9 cellular contexts compared by ENCODE assay signal in genomic region chr9:124045076-124045829, GRCh38. TPM values are rescaled to one million over a fixed set of nuclear protein-coding genes. Genes with fewer than 3 reads are reported as not detected.
DNase-seq lines count a peak whose midpoint lies in the region; ATAC-seq and TF ChIP-seq lines count a peak whose summit lies in the region.
"Had no signal": no experiment of that assay in that cellular context is flagged by ENCODE, and none has a peak within 500 bp of the region (broad histone marks: within the 10 kb centered on the region; RNA-seq: fewer than 3 reads in every experiment).

No MANE protein-coding gene starts in this region.

- H3K36me3 ChIP-seq in right atrium auricular region = no peaks in the 10 kb centered on the region

- no peak for TF ChIP-seq CTCF in HL-60 (IDR thresholded peaks at IDR 0.05; ENCODE audit: insufficient read depth, low read length)
- no peak for TF ChIP-seq CTCF in WI38 (IDR thresholded peaks at IDR 0.05; ENCODE audit: low read depth, low read length)
- TF ChIP-seq CTCF in right atrium auricular region (IDR thresholded peaks at IDR 0.05) = no peak

- peak overlapping the region; percentile 22; the same call in 1 of the 2 replicates for H3K4me3 ChIP-seq in HL-60 (replicated peaks; ENCODE audit: insufficient read depth, low read length)
- peak overlapping the region; percentile 24 for H3K4me3 ChIP-seq in WI38 (ENCODE audit: low read depth, low read length)
- H3K4me3 ChIP-seq in right atrium auricular region = peak overlapping the region; percentile 41 to 57
- H3K4me3 ChIP-seq in skin epidermis = peak overlapping the region in 4 of 7 experiments; percentile 2 to 25 (median 19)

- H3K27ac ChIP-seq in HL-60 (replicated peaks) (no peak overlapping the region), right atrium auricular region (peak overlapping the region; percentile 57 to 74), skin epidermis (peak overlapping the region in 11 of 21 experiments; percentile 13 to 70 (median 52))

- DNase-seq in HL-60 (ENCODE audit: low read depth in 1 of 2, low spot score in 1 of 2) = peak in 1 of 2 experiments; percentile 34
- peak; percentile 82 for DNase-seq in right atrium auricular region (ENCODE audit: low spot score)
- no peak for DNase-seq in foreskin melanocyte
- no peak for DNase-seq in GOT3 (lab: John Stamatoyannopoulos, UW)

- peaks cover 0 to 35% of the 10 kb centered on the region in 2 donors for H3K4me1 ChIP-seq in right atrium auricular region

- no peak for ATAC-seq in GM21528 (IDR thresholded peaks at IDR 0.05; ENCODE audit: low FRiP score, unreplicated experiment)
- ATAC-seq in HG03108 (IDR thresholded peaks at IDR 0.05; ENCODE audit: unreplicated experiment) = no peak
- ATAC-seq: naive thymus-derived CD4-positive, alpha-beta T cell had no signal

- H3K27me3 ChIP-seq in HL-60 (ENCODE audit: insufficient read depth, poor library complexity, severe bottlenecking) (peaks cover 13% of the 10 kb centered on the region), right atrium auricular region (no peaks in the 10 kb centered on the region)

- H3K9me3 ChIP-seq in right atrium auricular region = no peaks in the 10 kb centered on the region

RNA-seq across cellular contexts. Expression of gene LHX2, which starts 33.7 kb away (rescaled TPM):
- total RNA-seq in right atrium auricular region = under 1 TPM in 1 of 2 donors, not detected in 1; 0.31 TPM
- total RNA-seq: naive thymus-derived CD4-positive, alpha-beta T cell had no signal
